In genomic region chr17:47225911-47226688, GRCh38 we compare ENCODE assay signal across 13 cellular contexts. TPM values are rescaled to one million over a fixed set of nuclear protein-coding genes. Genes with fewer than 3 reads are reported as not detected.
DNase-seq lines count a peak whose midpoint lies in the region; ATAC-seq, FAIRE-seq and TF ChIP-seq lines count a peak whose summit lies in the region.
"Had no signal": no experiment of that assay in that cellular context is flagged by ENCODE, and none has a peak within 500 bp of the region (broad histone marks: within the 10 kb centered on the region; RNA-seq: fewer than 3 reads in every experiment).

No MANE protein-coding gene starts in this region.

- no peaks in the 10 kb centered on the region for H3K79me2 ChIP-seq in ACC112 (ENCODE audit: control insufficient read depth, insufficient read depth, low read length, unreplicated experiment)

- peaks cover 26% of the 10 kb centered on the region for H3K4me1 Mint-ChIP-seq in stimulated activated memory B cell treated with anti-CD40 and anti-IgM and Interleukin-4, amounts not matched to agents 10 μg/mL and 1 μg/mL and 100 μg/mL, for 72 hours

- no peak overlapping the region for H3K4me3 Mint-ChIP-seq in stimulated activated memory B cell treated with anti-CD40 and anti-IgM and Interleukin-4, amounts not matched to agents 10 μg/mL and 1 μg/mL and 100 μg/mL, for 72 hours
- H3K4me3 Mint-ChIP-seq: activated CD8-positive, alpha-beta memory T cell treated with anti-CD3 and anti-CD28 coated beads, Interleukin-2, amount 10 ng/mL, durations not matched to agents 7 days and 5 days; B cell had no signal

- H3K27ac ChIP-seq in ACC112 (ENCODE audit: low read depth, low read length), result peak overlapping the region; percentile 95

- H2AFZ ChIP-seq in ACC112 (ENCODE audit: low read length, unreplicated experiment), result peak overlapping the region; percentile 71

- peak overlapping the region; percentile 53 for H3K9ac ChIP-seq in adipocyte (ENCODE audit: low read length)

- peaks cover 6% of the 10 kb centered on the region for H3K9me3 Mint-ChIP-seq in stimulated activated memory B cell treated with anti-CD40 and anti-IgM and Interleukin-4, amounts not matched to agents 10 μg/mL and 1 μg/mL and 100 μg/mL, for 72 hours

- H3K4me3 ChIP-seq in ACC112 (ENCODE audit: low read depth, low read length) (peak overlapping the region; percentile 34; the same call in 1 of the 2 replicates), adipocyte (ENCODE audit: low read length) (peak overlapping the region; percentile 46), fibroblast of pulmonary artery (replicated peaks; ENCODE audit: low read depth, low read length) (no peak overlapping the region)

- H3K27me3 Mint-ChIP-seq in stimulated activated memory B cell treated with anti-CD40 and anti-IgM and Interleukin-4, amounts not matched to agents 10 μg/mL and 1 μg/mL and 100 μg/mL, for 72 hours, result peaks cover 12% of the 10 kb centered on the region
- H3K27me3 Mint-ChIP-seq: B cell had no signal

- no peaks in the 10 kb centered on the region for H3K9me3 ChIP-seq in adipocyte (ENCODE audit: control insufficient read depth, low read length)

- no peaks in the 10 kb centered on the region for H3K36me3 ChIP-seq in ACC112 (ENCODE audit: insufficient read depth, low read length)
- H3K36me3 ChIP-seq in adipocyte (ENCODE audit: control insufficient read depth, insufficient read depth, low read length, severe bottlenecking), result no peaks in the 10 kb centered on the region

- TF ChIP-seq CTCF in fibroblast of pulmonary artery (IDR thresholded peaks at IDR 0.05; ENCODE audit: low read length, missing control alignments), result no peak

- peaks cover 49% of the 10 kb centered on the region for H3K4me1 ChIP-seq in ACC112 (ENCODE audit: control insufficient read depth, insufficient read depth, low read length, unreplicated experiment)
- H3K4me1 ChIP-seq in adipocyte (ENCODE audit: control insufficient read depth, insufficient read depth, low read length), result peaks cover 31% of the 10 kb centered on the region

- DNase-seq in adipocyte (ENCODE audit: low read depth) (no peak), fibroblast of pulmonary artery (ENCODE audit: low read depth) (peak; percentile 36), renal cortical epithelial cell (ENCODE audit: low read depth) (peak; percentile 54), urothelium cell line (ENCODE audit: low spot score) (no peak), activated gamma-delta T cell (lab: John Stamatoyannopoulos, UW) (no peak)
- DNase-seq in activated effector memory CD4-positive, alpha-beta T cell treated with Interleukin-2 at 50 U/mL for 16 hours, result no peak
- DNase-seq: activated CD8-positive, alpha-beta memory T cell treated with anti-CD3 and anti-CD28 coated beads, Interleukin-2, amount 10 ng/mL, durations not matched to agents 7 days and 5 days; NCI-H345; posterior cingulate gyrus had no signal

- H3K36me3 Mint-ChIP-seq in stimulated activated memory B cell treated with anti-CD40 and anti-IgM and Interleukin-4, amounts not matched to agents 10 μg/mL and 1 μg/mL and 100 μg/mL, for 72 hours, result no peaks in the 10 kb centered on the region

- no peaks in the 10 kb centered on the region for H3K27me3 ChIP-seq in ACC112 (ENCODE audit: insufficient read depth, low read length)
- no peaks in the 10 kb centered on the region for H3K27me3 ChIP-seq in adipocyte (replicated peaks; ENCODE audit: control insufficient read depth, insufficient read depth, low read length)

- FAIRE-seq in urothelium cell line (lab: Jason Lieb, UNC), result no peak
- FAIRE-seq: TTC549 had no signal

- H3K27ac Mint-ChIP-seq in stimulated activated memory B cell treated with anti-CD40 and anti-IgM and Interleukin-4, amounts not matched to agents 10 μg/mL and 1 μg/mL and 100 μg/mL, for 72 hours, result no peak overlapping the region
- H3K27ac Mint-ChIP-seq: activated CD8-positive, alpha-beta memory T cell treated with anti-CD3 and anti-CD28 coated beads, Interleukin-2, amount 10 ng/mL, durations not matched to agents 7 days and 5 days; B cell had no signal

- ATAC-seq in stimulated activated memory B cell treated with anti-CD40 and anti-IgM and Interleukin-4, amounts not matched to agents 10 μg/mL and 1 μg/mL and 100 μg/mL, for 72 hours, result no peak
- ATAC-seq: activated CD8-positive, alpha-beta memory T cell treated with anti-CD3 and anti-CD28 coated beads, Interleukin-2, amount 10 ng/mL, durations not matched to agents 7 days and 5 days had no signal

RNA-seq across cellular contexts. Expression of gene MYL4, which starts 17.0 kb away (rescaled TPM):
- total RNA-seq in renal cortical epithelial cell, result 0.15 TPM in 1 of 2 replicates, not detected in the other

RNA-seq across cellular contexts. Expression of gene ITGB3, which starts 27.5 kb away (rescaled TPM):
- total RNA-seq in renal cortical epithelial cell, result 506 and 529 TPM in 2 replicates

RNA-seq across cellular contexts. Expression of gene CDC27, which starts 37.0 kb away (rescaled TPM):
- total RNA-seq in renal cortical epithelial cell, result 96.4 and 137 TPM in 2 replicates

Comparison
In these comparisons a context has a peak if more than half of its experiments do, and no peak if none do; other contexts are left out.
1. DNase-seq: peak in fibroblast of pulmonary artery (single experiment) and renal cortical epithelial cell (single experiment); none in adipocyte (single experiment), urothelium cell line (single experiment), activated gamma-delta T cell (single experiment) and activated effector memory CD4-positive, alpha-beta T cell treated with Interleukin-2 at 50 U/mL for 16 hours (single experiment).